17 cellular contexts compared by ENCODE assay signal in the genomic region with DNA sequence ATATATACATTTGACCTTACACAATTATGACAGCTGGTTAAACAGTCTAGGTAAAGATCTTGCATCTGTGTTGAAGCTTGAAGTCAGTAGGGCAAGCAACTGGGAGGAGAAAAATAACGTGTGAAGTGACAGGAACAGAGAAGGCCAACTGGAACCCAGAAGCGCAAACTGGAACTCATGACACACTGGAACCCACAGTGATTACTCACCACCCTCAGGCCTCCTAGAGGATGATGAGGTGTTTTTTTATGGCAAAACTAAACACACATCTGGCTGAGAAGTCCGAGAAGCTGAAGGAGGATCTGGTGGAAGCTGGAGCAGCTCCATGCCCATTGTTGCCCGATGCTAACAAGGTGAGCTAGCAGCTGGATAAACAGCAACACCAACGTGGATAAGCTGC.
DNase-seq lines count a peak whose midpoint lies in the region; ATAC-seq and TF ChIP-seq lines count a peak whose summit lies in the region.
"Had no signal": no experiment of that assay in that cellular context is flagged by ENCODE, and none has a peak within 500 bp of the region (broad histone marks: within the 10 kb centered on the region; RNA-seq: fewer than 3 reads in every experiment).

No MANE protein-coding gene starts in this region.

- no peak for TF ChIP-seq CTCF in natural killer cell (IDR thresholded peaks at IDR 0.05)

- no peak overlapping the region for H3K27ac Mint-ChIP-seq in natural killer cell treated with Interleukin-12 subunit alpha and Interleukin-12 subunit beta and Interleukin-15 and Interleukin-18, amount 100 ng/mL, for 72 hours
- H3K27ac Mint-ChIP-seq in natural killer cell: no peak overlapping the region
- H3K27ac Mint-ChIP-seq: IgD-negative memory B cell had no signal

- no peaks in the 10 kb centered on the region for H3K27me3 Mint-ChIP-seq in natural killer cell treated with Interleukin-12 subunit alpha and Interleukin-12 subunit beta and Interleukin-15 and Interleukin-18, amount 100 ng/mL, for 72 hours
- H3K27me3 Mint-ChIP-seq in natural killer cell (ENCODE audit: low read depth in 2 of 2): no peaks in the 10 kb centered on the region

- no peak for DNase-seq in natural killer cell treated with Interleukin-12 subunit alpha and Interleukin-12 subunit beta and Interleukin-15 and Interleukin-18, amount 100 ng/mL, for 72 hours (ENCODE audit: low spot score)
- no peak for DNase-seq in natural killer cell
- peak; percentile 33 for DNase-seq in NCI-H226
- peak; percentile 52 for DNase-seq in epithelial cell of prostate (ENCODE audit: low read depth, low spot score)
- peak; percentile 57 for DNase-seq in stromal cell of bone marrow (ENCODE audit: low read depth)
- DNase-seq in GM19240 (ENCODE audit: insufficient read length, low spot score): no peak
- DNase-seq: effector memory CD4-positive, alpha-beta T cell; hippocampal formation; NCI-H187; NK-92 treated with Interleukin-12 subunit alpha and Interleukin-12 subunit beta, amount 100 ng/mL, for 24 hours; nucleus accumbens; SK-N-SH; uterus; WERI-Rb-1 had no signal

- H3K4me3 Mint-ChIP-seq in natural killer cell treated with Interleukin-12 subunit alpha and Interleukin-12 subunit beta and Interleukin-15 and Interleukin-18, amount 100 ng/mL, for 72 hours: no peak overlapping the region
- no peak overlapping the region for H3K4me3 Mint-ChIP-seq in natural killer cell
- H3K4me3 Mint-ChIP-seq: IgD-negative memory B cell had no signal

- intact Hi-C loops in natural killer cell (cut with micrococcal nuclease): no loop called here

- H3K9me3 Mint-ChIP-seq in natural killer cell treated with Interleukin-12 subunit alpha and Interleukin-12 subunit beta and Interleukin-15 and Interleukin-18, amount 100 ng/mL, for 72 hours: peaks cover 9% of the 10 kb centered on the region
- H3K9me3 Mint-ChIP-seq in natural killer cell: no peaks in the 10 kb centered on the region

- H3K36me3 Mint-ChIP-seq in natural killer cell treated with Interleukin-12 subunit alpha and Interleukin-12 subunit beta and Interleukin-15 and Interleukin-18, amount 100 ng/mL, for 72 hours: peaks cover 5% of the 10 kb centered on the region
- H3K36me3 Mint-ChIP-seq in natural killer cell: no peaks in the 10 kb centered on the region

- no peak overlapping the region for H3K27ac ChIP-seq in epithelial cell of prostate
- H3K27ac ChIP-seq: uterus, WERI-Rb-1 had no signal

- peak; percentile 24 to 70 for ATAC-seq in natural killer cell treated with Interleukin-12 subunit alpha and Interleukin-12 subunit beta and Interleukin-15 and Interleukin-18, amount 100 ng/mL, for 72 hours
- ATAC-seq in natural killer cell (no peak), HG02642 (IDR thresholded peaks at IDR 0.05; ENCODE audit: poor library complexity, unreplicated experiment) (no peak), GM19395 (IDR thresholded peaks at IDR 0.05; ENCODE audit: unreplicated experiment) (no peak)

- peaks cover 0 to 8% of the 10 kb centered on the region in 2 donors for H3K4me1 Mint-ChIP-seq in natural killer cell treated with Interleukin-12 subunit alpha and Interleukin-12 subunit beta and Interleukin-15 and Interleukin-18, amount 100 ng/mL, for 72 hours (ENCODE audit: low read depth in 2 of 2)
- H3K4me1 Mint-ChIP-seq in natural killer cell: no peaks in the 10 kb centered on the region
- H3K4me1 Mint-ChIP-seq: IgD-negative memory B cell had no signal

Comparison
In these comparisons a context has a peak if more than half of its experiments do, and no peak if none do; other contexts are left out.
1. ATAC-seq: peak in natural killer cell treated with Interleukin-12 subunit alpha and Interleukin-12 subunit beta and Interleukin-15 and Interleukin-18, amount 100 ng/mL, for 72 hours (2 of 2); none in natural killer cell (0 of 3), HG02642 (single experiment) and GM19395 (single experiment).
2. DNase-seq: peak in NCI-H226 (single experiment), epithelial cell of prostate (single experiment) and stromal cell of bone marrow (single experiment); none in natural killer cell treated with Interleukin-12 subunit alpha and Interleukin-12 subunit beta and Interleukin-15 and Interleukin-18, amount 100 ng/mL, for 72 hours (single experiment), natural killer cell (single experiment) and GM19240 (single experiment).